16 cellular contexts compared by ENCODE assay signal in the genomic region with DNA sequence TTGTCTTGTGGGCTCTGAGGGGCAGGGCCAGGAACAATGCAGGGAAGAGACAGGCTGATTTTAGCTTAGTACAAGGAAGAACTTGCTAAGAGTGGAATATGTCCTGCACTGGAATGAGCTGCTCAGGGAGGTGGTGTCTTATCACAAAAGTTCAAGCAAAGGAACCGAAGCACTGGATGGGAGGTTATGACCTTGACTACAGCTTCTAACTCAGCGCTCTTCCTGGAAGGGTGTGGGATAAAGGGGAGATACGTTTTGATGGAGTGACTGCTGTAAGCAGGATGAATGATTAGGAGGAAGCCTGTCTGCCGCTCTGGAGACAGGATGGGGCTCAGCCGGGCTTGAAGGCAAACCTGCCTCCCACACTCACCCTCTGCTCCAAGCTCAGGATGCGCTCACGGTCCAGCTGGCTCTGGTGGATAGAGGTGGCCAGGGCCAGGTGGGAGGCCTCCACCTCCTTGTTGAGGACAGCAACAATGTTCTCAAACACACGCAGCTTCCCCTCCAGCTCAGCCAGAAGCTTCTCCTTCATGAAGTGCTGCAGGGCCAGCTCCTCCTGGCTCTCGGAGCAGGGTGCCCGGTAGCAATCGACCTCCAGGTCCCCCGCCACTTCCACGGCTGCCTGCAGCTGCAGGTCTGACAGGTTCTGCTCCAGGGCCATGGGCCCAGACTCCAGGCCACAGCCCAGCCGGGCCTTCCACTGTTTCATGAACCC. TPM values are rescaled to one million over a fixed set of nuclear protein-coding genes. Genes with fewer than 3 reads are reported as not detected.
DNase-seq lines count a peak whose midpoint lies in the region; ATAC-seq, FAIRE-seq and TF ChIP-seq lines count a peak whose summit lies in the region.
"Had no signal": no experiment of that assay in that cellular context is flagged by ENCODE, and none has a peak within 500 bp of the region (broad histone marks: within the 10 kb centered on the region; RNA-seq: fewer than 3 reads in every experiment).

No MANE protein-coding gene starts in this region.

- intact Hi-C loops in activated naive CD4-positive, alpha-beta T cell treated with anti-CD3 and anti-CD28 coated beads for 36 hours (cut with micrococcal nuclease): no loop called here
- intact Hi-C loops in K562 (cut with micrococcal nuclease): no loop called here

- WGBS in K562 (ENCODE audit: insufficient coverage, low coverage, missing lambda C conversion rate): 24% methylated on average over 13 of the region's 14 CpGs

- H3K79me2 ChIP-seq in K562 (ENCODE audit: control insufficient read depth, insufficient read depth, low read length): no peaks in the 10 kb centered on the region

- H3K9me3 ChIP-seq in K562 (replicated peaks; ENCODE audit: control insufficient read depth, insufficient read depth, low read depth, low read length) (no peaks in the 10 kb centered on the region), SJCRH30 (replicated peaks) (no peaks in the 10 kb centered on the region)
- H3K9me3 ChIP-seq: ascending aorta, mucosa of descending colon had no signal

- no peak for TF ChIP-seq RAD21 in K562 (CRISPR knock-in tag; conservative IDR thresholded peaks at IDR 0.05 in 1 of 2, IDR thresholded peaks at IDR 0.05 in 1 of 2)

- FAIRE-seq in K562 (lab: Jason Lieb, UNC): peak; percentile 64
- FAIRE-seq: colon, RCC 7860 had no signal

- H3K4me2 ChIP-seq in K562 (ENCODE audit: insufficient read depth, low read length): peak overlapping the region; percentile 44

- no peak for TF ChIP-seq CTCF in K562 (IDR thresholded peaks at IDR 0.05 in 2 of 3, conservative IDR thresholded peaks at IDR 0.05 in 1 of 3; ENCODE audit: insufficient read depth in 2 of 3, low read depth in 1 of 3, low read length in 3 of 3)

- no peak for ATAC-seq in T-cell (replicated peaks in 1 of 4)
- peak; percentile 51 for ATAC-seq in K562
- ATAC-seq in stimulated activated effector memory CD8-positive, alpha-beta T cell treated with anti-CD3 and anti-CD28 coated beads, Interleukin-12 subunit alpha, Interleukin-12 subunit beta, amount 100 ng/mL, for 72 hours: no peak
- ATAC-seq in GM19324 (IDR thresholded peaks at IDR 0.05; ENCODE audit: low FRiP score, unreplicated experiment): no peak
- ATAC-seq: mucosa of descending colon had no signal

- CTCF ChIA-PET in activated naive CD4-positive, alpha-beta T cell treated with anti-CD3 and anti-CD28 coated beads for 36 hours (lab: Charles Lee): interaction anchor here (1.2 to 1.7 kb wide), 3 partner anchors 9 to 44 kb away, joined by 3 to 9 read pairs (median 6); no protein-coding TSS in a partner anchor
- CTCF ChIA-PET in T-cell (lab: Charles Lee): interaction anchor here in 1 of 2 donors (1.1 kb wide), 1 partner anchor 67 kb away, joined by 3 read pairs; no protein-coding TSS in a partner anchor
- CTCF ChIA-PET in K562 (lab: Yijun Ruan, JAX; ENCODE audit: low intra/inter-chr PET ratio): no interaction called here

- DNase-seq in activated naive CD4-positive, alpha-beta T cell treated with anti-CD3 and anti-CD28 coated beads for 36 hours: no peak
- no peak for DNase-seq in activated naive CD4-positive, alpha-beta T cell treated with anti-CD3 and anti-CD28 coated beads, Interleukin-2, amount 50 U/mL, for 16 hours
- DNase-seq in T-cell: no peak
- peak in 3 of 4 experiments; percentile 24 to 66 (median 43) for DNase-seq in K562 (ENCODE audit: extremely low read depth in 1 of 4, low spot score in 3 of 4)
- DNase-seq in stimulated activated effector memory CD8-positive, alpha-beta T cell treated with anti-CD3 and anti-CD28 coated beads, Interleukin-12 subunit alpha, Interleukin-12 subunit beta, amount 100 ng/mL, for 72 hours (ENCODE audit: low spot score in 2 of 2): no peak
- DNase-seq in mucosa of gallbladder (ENCODE audit: low spot score): no peak
- no peak for DNase-seq in SJCRH30
- DNase-seq: activated CD8-positive, alpha-beta memory T cell treated with anti-CD3 and anti-CD28 coated beads, Interleukin-2, amount 50 U/mL, for 48 hours; HFFc6; mucosa of descending colon; NCI-H2227 treated with DMSO at 0.1 percent for 48 hours; stimulated activated CD4-positive, alpha-beta T cell treated with anti-CD3 and anti-CD28 coated beads, Interleukin-2, amount 100 ng/mL, for 24 hours had no signal

- H2AFZ ChIP-seq in K562 (ENCODE audit: low read depth, low read length): no peak overlapping the region

- H3K9me3 Mint-ChIP-seq in activated naive CD4-positive, alpha-beta T cell treated with anti-CD3 and anti-CD28 coated beads for 36 hours: no peaks in the 10 kb centered on the region
- H3K9me3 Mint-ChIP-seq in T-cell: peaks cover 0 to 4% (median 0%) of the 10 kb centered on the region in 3 donors
- H3K9me3 Mint-ChIP-seq in stimulated activated effector memory CD8-positive, alpha-beta T cell treated with anti-CD3 and anti-CD28 coated beads, Interleukin-12 subunit alpha, Interleukin-12 subunit beta, amount 100 ng/mL, for 72 hours: no peaks in the 10 kb centered on the region
- H3K9me3 Mint-ChIP-seq: HFFc6 had no signal

- peak overlapping the region; percentile 94 for H3K27ac Mint-ChIP-seq in activated naive CD4-positive, alpha-beta T cell treated with anti-CD3 and anti-CD28 coated beads for 36 hours
- H3K27ac Mint-ChIP-seq in T-cell: peak overlapping the region; percentile 71 to 91
- peak overlapping the region; percentile 92 for H3K27ac Mint-ChIP-seq in stimulated activated effector memory CD8-positive, alpha-beta T cell treated with anti-CD3 and anti-CD28 coated beads, Interleukin-12 subunit alpha, Interleukin-12 subunit beta, amount 100 ng/mL, for 72 hours
- H3K27ac Mint-ChIP-seq: HFFc6 had no signal

- no peaks in the 10 kb centered on the region for H3K27me3 Mint-ChIP-seq in activated naive CD4-positive, alpha-beta T cell treated with anti-CD3 and anti-CD28 coated beads for 36 hours (ENCODE audit: low read depth)
- no peaks in the 10 kb centered on the region for H3K27me3 Mint-ChIP-seq in T-cell

- H3K9ac ChIP-seq in K562 (ENCODE audit: insufficient read depth in 1 of 2, low read depth in 2 of 2, low read length in 2 of 2): peak overlapping the region in 1 of 2 experiments; percentile 76; a peak in 2 of 4 replicates

- peaks cover 85% of the 10 kb centered on the region for H3K4me1 Mint-ChIP-seq in activated naive CD4-positive, alpha-beta T cell treated with anti-CD3 and anti-CD28 coated beads for 36 hours (ENCODE audit: low read depth)
- H3K4me1 Mint-ChIP-seq in T-cell: peaks cover 76 to 89% (median 87%) of the 10 kb centered on the region in 3 donors
- H3K4me1 Mint-ChIP-seq in stimulated activated effector memory CD8-positive, alpha-beta T cell treated with anti-CD3 and anti-CD28 coated beads, Interleukin-12 subunit alpha, Interleukin-12 subunit beta, amount 100 ng/mL, for 72 hours: peaks cover 89% of the 10 kb centered on the region

- H3K27me3 ChIP-seq in K562 (ENCODE audit: control insufficient read depth in 2 of 2, insufficient read depth in 2 of 2, low read length in 2 of 2): no peaks in the 10 kb centered on the region
- no peaks in the 10 kb centered on the region for H3K27me3 ChIP-seq in SJCRH30
- H3K27me3 ChIP-seq: ascending aorta had no signal

- peaks cover 86% of the 10 kb centered on the region for H3K36me3 Mint-ChIP-seq in activated naive CD4-positive, alpha-beta T cell treated with anti-CD3 and anti-CD28 coated beads for 36 hours (ENCODE audit: low read depth)
- H3K36me3 Mint-ChIP-seq in T-cell: peaks cover 74% of the 10 kb centered on the region
- peaks cover 100% of the 10 kb centered on the region for H3K36me3 Mint-ChIP-seq in stimulated activated effector memory CD8-positive, alpha-beta T cell treated with anti-CD3 and anti-CD28 coated beads, Interleukin-12 subunit alpha, Interleukin-12 subunit beta, amount 100 ng/mL, for 72 hours

- H3K27ac ChIP-seq in K562 (ENCODE audit: extremely low read depth, low read depth, low read length) (no peak overlapping the region), SJCRH30 (no peak overlapping the region)

- peak overlapping the region; percentile 37 for H3K4me3 Mint-ChIP-seq in activated naive CD4-positive, alpha-beta T cell treated with anti-CD3 and anti-CD28 coated beads for 36 hours
- peak overlapping the region in 1 of 3 donors; percentile 10 for H3K4me3 Mint-ChIP-seq in T-cell
- peak overlapping the region; percentile 39 for H3K4me3 Mint-ChIP-seq in stimulated activated effector memory CD8-positive, alpha-beta T cell treated with anti-CD3 and anti-CD28 coated beads, Interleukin-12 subunit alpha, Interleukin-12 subunit beta, amount 100 ng/mL, for 72 hours
- H3K4me3 Mint-ChIP-seq: HFFc6 had no signal

- BruUV-seq in K562 (replicated peaks; lab: Mats Ljungman, UMichigan): no TSS peak

- TF ChIP-seq POLR2A in K562 (conservative IDR thresholded peaks at IDR 0.05): no peak

- no peak for TF ChIP-seq EP300 in K562 (IDR thresholded peaks at IDR 0.05; ENCODE audit: low read length)

- H3K4me3 ChIP-seq in K562 (no peak overlapping the region), SJCRH30 (no peak overlapping the region)
- H3K4me3 ChIP-seq: ascending aorta, mucosa of descending colon had no signal

- POLR2A ChIA-PET in T-cell (lab: Charles Lee) (interaction anchor here (0.6 to 1.3 kb wide), 3 partner anchors 8 to 28 kb away, joined by 3 to 6 read pairs (median 3); no protein-coding TSS in a partner anchor), K562 (lab: Yijun Ruan, JAX) (interaction anchor here (0.6 to 1.8 kb wide), 5 partner anchors 9 to 51 kb away, joined by 3 to 7 read pairs (median 4); no protein-coding TSS in a partner anchor)

- in situ Hi-C loops in K562 (cut with MboI): no loop called here

- H3K4me1 ChIP-seq in K562 (replicated peaks in 1 of 2; ENCODE audit: control insufficient read depth in 2 of 2, insufficient read depth in 2 of 2, low read length in 2 of 2): peaks cover 12 to 16% of the 10 kb centered on the region in 2 experiments; a peak in 4 of 5 replicates
- H3K4me1 ChIP-seq in SJCRH30: no peaks in the 10 kb centered on the region

- H3K36me3 ChIP-seq in K562 (ENCODE audit: control insufficient read depth, insufficient read depth, low read length) (no peaks in the 10 kb centered on the region), SJCRH30 (no peaks in the 10 kb centered on the region)

- H3K9me1 ChIP-seq in K562 (ENCODE audit: control insufficient read depth, insufficient read depth, low read length): no peaks in the 10 kb centered on the region

- H4K20me1 ChIP-seq in K562 (replicated peaks; ENCODE audit: control insufficient read depth, insufficient read depth, low read length): no peaks in the 10 kb centered on the region

RNA-seq across cellular contexts. Expression of gene TRAF1, which starts 13.5 kb away (rescaled TPM):
- total RNA-seq in activated naive CD4-positive, alpha-beta T cell treated with anti-CD3 and anti-CD28 coated beads for 36 hours: 10 to 100 TPM; 80.6 to 85.0 TPM
- total RNA-seq in T-cell: 100 to 1,000 TPM in 3 of 5 donors, 10 to 100 TPM in 2; 67.6 to 170 (median 157) TPM
- total RNA-seq in K562 (2011; cell fraction: chromatin; rRNA removed; ENCODE audit: low replicate concordance): 2.6 and 5.9 TPM in 2 replicates
- 3.0 and 4.3 TPM in 2 replicates for total RNA-seq in K562 (2011; cell fraction: nucleolus; rRNA removed)
- 2.1 and 2.3 TPM in 2 replicates for total RNA-seq in K562 (2011; cell fraction: nucleoplasm; rRNA removed)
- total RNA-seq in K562 (2014; rRNA removed): not detected in 2 replicates
- total RNA-seq in K562 (2014; rRNA removed; fragmentation: Illumina TruSeq; extraction: Trizol): 0.04 TPM in 1 of 2 replicates, not detected in the other
- total RNA-seq in K562 (2015; rRNA removed; fragmentation: Illumina TruSeq; extraction: Trizol): 0.04 TPM in 1 of 2 replicates, not detected in the other
- 0.38 and 0.47 TPM in 2 replicates for total RNA-seq in K562 (2021)
- 0.37 and 1.1 TPM in 2 replicates for polyA plus RNA-seq in K562 (2011; rRNA removed)
- polyA plus RNA-seq in K562 (2011; cell fraction: cytosol; rRNA removed): 0.29 and 1.3 TPM in 2 replicates
- polyA plus RNA-seq in K562 (2011; cell fraction: nucleus; rRNA removed): 0.18 and 1.4 TPM in 2 replicates
- 0.13 and 0.18 TPM in 2 replicates for polyA plus RNA-seq in K562 (2012)
- polyA plus RNA-seq in K562 (2014; fragmentation: Illumina TruSeq; extraction: Trizol): 0.06 and 0.12 TPM in 2 replicates
- under 1 TPM in 1 of 2 experiments, not detected in 1; 0.01 TPM for polyA plus RNA-seq in K562 (2014; fragmentation: Nextera tagmentation; extraction: Ambion mirVana)
- polyA plus RNA-seq in K562 (2014; rRNA removed): 0.01 and 0.03 TPM in 2 replicates
- polyA minus RNA-seq in K562 (2011; rRNA and poly(A)+ RNA removed): 1.3 and 3.1 TPM in 2 replicates
- 0.76 TPM in 1 of 2 replicates, not detected in the other for polyA minus RNA-seq in K562 (2011; cell fraction: cytosol; rRNA and poly(A)+ RNA removed)
- 0.89 and 2.3 TPM in 2 replicates for polyA minus RNA-seq in K562 (2011; cell fraction: nucleus; rRNA and poly(A)+ RNA removed)
- 7.9 TPM for total RNA-seq in mucosa of gallbladder
- 0.25 and 0.26 TPM in 2 replicates for total RNA-seq in SJCRH30 (2014; rRNA removed; shearing (Covaris generic))

RNA-seq across cellular contexts. Expression of gene PHF19, which starts 36.1 kb away (rescaled TPM):
- total RNA-seq in activated naive CD4-positive, alpha-beta T cell treated with anti-CD3 and anti-CD28 coated beads for 36 hours: 100 to 1,000 TPM; 289 to 295 TPM
- total RNA-seq in T-cell (100 to 1,000 TPM in 4 of 5 donors, 10 to 100 TPM in 1; 92.8 to 184 (median 166) TPM), K562 (2014; rRNA removed) (255 and 312 TPM in 2 replicates), K562 (2014; rRNA removed; fragmentation: Illumina TruSeq; extraction: Trizol) (191 and 211 TPM in 2 replicates), K562 (2015; rRNA removed; fragmentation: Illumina TruSeq; extraction: Trizol) (240 and 241 TPM in 2 replicates), K562 (2021) (372 and 373 TPM in 2 replicates), mucosa of gallbladder (25.9 TPM)
- total RNA-seq in K562 (2011; cell fraction: chromatin; rRNA removed; ENCODE audit: low replicate concordance): 622 and 1,187 TPM in 2 replicates
- total RNA-seq in K562 (2011; cell fraction: nucleolus; rRNA removed): 570 and 625 TPM in 2 replicates
- total RNA-seq in K562 (2011; cell fraction: nucleoplasm; rRNA removed): 592 and 663 TPM in 2 replicates
- polyA plus RNA-seq in K562 (2011; rRNA removed) (403 and 414 TPM in 2 replicates), K562 (2014; fragmentation: Illumina TruSeq; extraction: Trizol) (292 and 365 TPM in 2 replicates), K562 (2014; fragmentation: Nextera tagmentation; extraction: Ambion mirVana) (100 to 1,000 TPM in 1 of 2 experiments, 10 to 100 TPM in 1; 95.8 to 140 TPM), K562 (2014; rRNA removed) (312 TPM in 2 replicates)
- 475 and 721 TPM in 2 replicates for polyA plus RNA-seq in K562 (2011; cell fraction: cytosol; rRNA removed)
- 1,109 and 1,436 TPM in 2 replicates for polyA plus RNA-seq in K562 (2011; cell fraction: nucleus; rRNA removed)
- 275 and 342 TPM in 2 replicates for polyA plus RNA-seq in K562 (2012)
- 333 and 440 TPM in 2 replicates for polyA minus RNA-seq in K562 (2011; rRNA and poly(A)+ RNA removed)
- polyA minus RNA-seq in K562 (2011; cell fraction: cytosol; rRNA and poly(A)+ RNA removed): 286 and 300 TPM in 2 replicates
- polyA minus RNA-seq in K562 (2011; cell fraction: nucleus; rRNA and poly(A)+ RNA removed): 297 and 330 TPM in 2 replicates
- total RNA-seq in SJCRH30 (2014; rRNA removed; shearing (Covaris generic)): 20.2 and 24.1 TPM in 2 replicates

Comparison
In these comparisons a context has a peak if more than half of its experiments do, and no peak if none do; other contexts are left out.
1. DNase-seq: peak in K562 (3 of 4); none in activated naive CD4-positive, alpha-beta T cell treated with anti-CD3 and anti-CD28 coated beads for 36 hours (single experiment), activated naive CD4-positive, alpha-beta T cell treated with anti-CD3 and anti-CD28 coated beads, Interleukin-2, amount 50 U/mL, for 16 hours (single experiment), T-cell (0 of 34), stimulated activated effector memory CD8-positive, alpha-beta T cell treated with anti-CD3 and anti-CD28 coated beads, Interleukin-12 subunit alpha, Interleukin-12 subunit beta, amount 100 ng/mL, for 72 hours (0 of 2), mucosa of gallbladder (single experiment) and SJCRH30 (0 of 2).
2. Peak in every context shown above with its lines, with median percentiles within 50 percentile points of each other: H3K27ac Mint-ChIP-seq.